Comparison of ENCODE assay signal across 2 cellular contexts in genomic region chr1:153434746-153435455, GRCh38.
A peak's percentile ranks its signal among the peaks of the same experiment; 100 is the strongest.
TF ChIP-seq lines count a peak whose summit lies in the region.

No MANE protein-coding gene starts in this region.

TF ChIP-seq in HEK293, 187 proteins besides CTCF, POLR2A, EP300 and RAD21:
- no peak for TF ChIP-seq AEBP2 (tag by site-specific recombination; IDR thresholded peaks at IDR 0.05; ENCODE audit: borderline replicate concordance)
- no peak for TF ChIP-seq ZNF624 (tag by site-specific recombination; IDR thresholded peaks at IDR 0.05)
- peak; percentile 54 for TF ChIP-seq GLIS1 (tag by site-specific recombination; IDR thresholded peaks at IDR 0.05)
- no peak for TF ChIP-seq ZNF610 (tag by site-specific recombination; IDR thresholded peaks at IDR 0.05; ENCODE audit: borderline replicate concordance)

TF ChIP-seq in WTC11, 78 proteins besides CTCF, POLR2A, EP300 and RAD21 (continued from another document):
- TF ChIP-seq, protein P1, sequence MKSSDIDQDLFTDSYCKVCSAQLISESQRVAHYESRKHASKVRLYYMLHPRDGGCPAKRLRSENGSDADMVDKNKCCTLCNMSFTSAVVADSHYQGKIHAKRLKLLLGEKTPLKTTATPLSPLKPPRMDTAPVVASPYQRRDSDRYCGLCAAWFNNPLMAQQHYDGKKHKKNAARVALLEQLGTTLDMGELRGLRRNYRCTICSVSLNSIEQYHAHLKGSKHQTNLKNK (CRISPR knock-in tag; IDR thresholded peaks at IDR 0.05): no peak
- no peak for TF ChIP-seq NFYB (CRISPR knock-in tag; conservative IDR thresholded peaks at IDR 0.05; ENCODE audit: low read depth)
- no peak for TF ChIP-seq TCF7 (CRISPR knock-in tag; IDR thresholded peaks at IDR 0.05; ENCODE audit: low read depth)
- TF ChIP-seq FOXP4 (CRISPR knock-in tag; IDR thresholded peaks at IDR 0.05): no peak
- TF ChIP-seq TP53 (CRISPR knock-in tag; IDR thresholded peaks at IDR 0.05): no peak
- TF ChIP-seq, protein P2, sequence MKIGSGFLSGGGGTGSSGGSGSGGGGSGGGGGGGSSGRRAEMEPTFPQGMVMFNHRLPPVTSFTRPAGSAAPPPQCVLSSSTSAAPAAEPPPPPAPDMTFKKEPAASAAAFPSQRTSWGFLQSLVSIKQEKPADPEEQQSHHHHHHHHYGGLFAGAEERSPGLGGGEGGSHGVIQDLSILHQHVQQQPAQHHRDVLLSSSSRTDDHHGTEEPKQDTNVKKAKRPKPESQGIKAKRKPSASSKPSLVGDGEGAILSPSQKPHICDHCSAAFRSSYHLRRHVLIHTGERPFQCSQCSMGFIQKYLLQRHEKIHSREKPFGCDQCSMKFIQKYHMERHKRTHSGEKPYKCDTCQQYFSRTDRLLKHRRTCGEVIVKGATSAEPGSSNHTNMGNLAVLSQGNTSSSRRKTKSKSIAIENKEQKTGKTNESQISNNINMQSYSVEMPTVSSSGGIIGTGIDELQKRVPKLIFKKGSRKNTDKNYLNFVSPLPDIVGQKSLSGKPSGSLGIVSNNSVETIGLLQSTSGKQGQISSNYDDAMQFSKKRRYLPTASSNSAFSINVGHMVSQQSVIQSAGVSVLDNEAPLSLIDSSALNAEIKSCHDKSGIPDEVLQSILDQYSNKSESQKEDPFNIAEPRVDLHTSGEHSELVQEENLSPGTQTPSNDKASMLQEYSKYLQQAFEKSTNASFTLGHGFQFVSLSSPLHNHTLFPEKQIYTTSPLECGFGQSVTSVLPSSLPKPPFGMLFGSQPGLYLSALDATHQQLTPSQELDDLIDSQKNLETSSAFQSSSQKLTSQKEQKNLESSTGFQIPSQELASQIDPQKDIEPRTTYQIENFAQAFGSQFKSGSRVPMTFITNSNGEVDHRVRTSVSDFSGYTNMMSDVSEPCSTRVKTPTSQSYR (CRISPR knock-in tag; IDR thresholded peaks at IDR 0.05): no peak
- TF ChIP-seq, protein P3, sequence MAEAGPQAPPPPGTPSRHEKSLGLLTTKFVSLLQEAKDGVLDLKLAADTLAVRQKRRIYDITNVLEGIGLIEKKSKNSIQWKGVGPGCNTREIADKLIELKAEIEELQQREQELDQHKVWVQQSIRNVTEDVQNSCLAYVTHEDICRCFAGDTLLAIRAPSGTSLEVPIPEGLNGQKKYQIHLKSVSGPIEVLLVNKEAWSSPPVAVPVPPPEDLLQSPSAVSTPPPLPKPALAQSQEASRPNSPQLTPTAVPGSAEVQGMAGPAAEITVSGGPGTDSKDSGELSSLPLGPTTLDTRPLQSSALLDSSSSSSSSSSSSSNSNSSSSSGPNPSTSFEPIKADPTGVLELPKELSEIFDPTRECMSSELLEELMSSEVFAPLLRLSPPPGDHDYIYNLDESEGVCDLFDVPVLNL (CRISPR knock-in tag; IDR thresholded peaks at IDR 0.05; ENCODE audit: borderline replicate concordance, low read depth): no peak
- no peak for TF ChIP-seq KAT7 (CRISPR knock-in tag; IDR thresholded peaks at IDR 0.05; ENCODE audit: borderline replicate concordance)
- TF ChIP-seq NFE2L1 (CRISPR knock-in tag; IDR thresholded peaks at IDR 0.05): no peak
- no peak for TF ChIP-seq ERG (CRISPR knock-in tag; IDR thresholded peaks at IDR 0.05)
- no peak for TF ChIP-seq TEAD1 (CRISPR knock-in tag; IDR thresholded peaks at IDR 0.05)
- TF ChIP-seq IRF2 (CRISPR knock-in tag; IDR thresholded peaks at IDR 0.05; ENCODE audit: borderline replicate concordance, low read depth): no peak
- TF ChIP-seq NFATC4 (CRISPR knock-in tag; IDR thresholded peaks at IDR 0.05): no peak
